In genomic region chr18:8619835-8620577, GRCh38 we compare ENCODE assay signal across 2 cellular contexts.
TF ChIP-seq lines count a peak whose summit lies in the region.

No MANE protein-coding gene starts in this region.

TF ChIP-seq in SK-N-SH treated with all-trans-retinoic acid at 6 μM for 48 hours, 23 proteins besides CTCF, POLR2A, EP300 and RAD21:
- TF ChIP-seq CREB5 (CRISPR knock-in tag; IDR thresholded peaks at IDR 0.05; ENCODE audit: low read depth): no peak
- TF ChIP-seq ARNTL (CRISPR knock-in tag; IDR thresholded peaks at IDR 0.05; ENCODE audit: borderline replicate concordance, low read depth): no peak
- TF ChIP-seq ZFP3 (CRISPR knock-in tag; IDR thresholded peaks at IDR 0.05): peak; percentile 61; the same call in 1 of the 2 replicates
- no peak for TF ChIP-seq ZFP30 (CRISPR knock-in tag; IDR thresholded peaks at IDR 0.05)
- TF ChIP-seq SNAI2 (CRISPR knock-in tag; IDR thresholded peaks at IDR 0.05): no peak
- no peak for TF ChIP-seq ZNF70 (CRISPR knock-in tag; IDR thresholded peaks at IDR 0.05)

TF ChIP-seq in SK-N-SH, 30 proteins besides CTCF, POLR2A, EP300 and RAD21 (continued from another document):
- no peak for TF ChIP-seq MAX (IDR thresholded peaks at IDR 0.05; ENCODE audit: low read depth)
- TF ChIP-seq FOXJ3 (CRISPR knock-in tag; IDR thresholded peaks at IDR 0.05): no peak
- TF ChIP-seq TEAD4 (IDR thresholded peaks at IDR 0.05; ENCODE audit: borderline replicate concordance, insufficient read depth): no peak
- TF ChIP-seq TCF12 (IDR thresholded peaks at IDR 0.05): no peak
